In genomic region chr16:3150346-3151218, GRCh38 we compare ENCODE assay signal across 1 cellular context.
TF ChIP-seq lines count a peak whose summit lies in the region.

No MANE protein-coding gene starts in this region.

TF ChIP-seq in HEK293, 187 proteins besides CTCF, POLR2A, EP300 and RAD21 (continued from another document):
- peak; percentile 88; the same call in 1 of the 2 replicates for TF ChIP-seq ZNF391 (tag by site-specific recombination; IDR thresholded peaks at IDR 0.05; ENCODE audit: borderline replicate concordance, low read depth)
- no peak for TF ChIP-seq ZNF350 (tag by site-specific recombination; IDR thresholded peaks at IDR 0.05)
- peak; percentile 85 for TF ChIP-seq ZNF629 (tag by site-specific recombination; IDR thresholded peaks at IDR 0.05)
- TF ChIP-seq ZNF426 (tag by site-specific recombination; IDR thresholded peaks at IDR 0.05), result no peak
- TF ChIP-seq ZNF76 (tag by site-specific recombination; IDR thresholded peaks at IDR 0.05; ENCODE audit: borderline replicate concordance, low read depth), result peak; percentile 72
- no peak; the same call in 1 of the 2 replicates for TF ChIP-seq ZBTB10 (tag by site-specific recombination; IDR thresholded peaks at IDR 0.05)
- peak; percentile 79; the same call in 1 of the 2 replicates for TF ChIP-seq ZNF692 (tag by site-specific recombination; IDR thresholded peaks at IDR 0.05)
- peak; percentile 26; the same call in 1 of the 2 replicates for TF ChIP-seq KLF8 (tag by site-specific recombination; IDR thresholded peaks at IDR 0.05)
- no peak for TF ChIP-seq ZNF155 (tag by site-specific recombination; IDR thresholded peaks at IDR 0.05)
- TF ChIP-seq ZNF776 (tag by site-specific recombination; IDR thresholded peaks at IDR 0.05; ENCODE audit: borderline replicate concordance), result no peak
- TF ChIP-seq ZNF514 (tag by site-specific recombination; IDR thresholded peaks at IDR 0.05), result no peak
- TF ChIP-seq ZNF830 (tag by site-specific recombination; IDR thresholded peaks at IDR 0.05; ENCODE audit: low read depth), result no peak
- TF ChIP-seq ZNF624 (tag by site-specific recombination; IDR thresholded peaks at IDR 0.05), result no peak
- TF ChIP-seq ZNF777 (tag by site-specific recombination; IDR thresholded peaks at IDR 0.05; ENCODE audit: borderline replicate concordance), result no peak
- peak; percentile 76 for TF ChIP-seq ZNF501 (tag by site-specific recombination; IDR thresholded peaks at IDR 0.05)
- peak; percentile 17; the same call in 1 of the 2 replicates for TF ChIP-seq KLF1 (tag by site-specific recombination; IDR thresholded peaks at IDR 0.05)
- no peak for TF ChIP-seq ZNF169 (tag by site-specific recombination; IDR thresholded peaks at IDR 0.05)
- peak; percentile 89 for TF ChIP-seq ZNF600 (tag by site-specific recombination; IDR thresholded peaks at IDR 0.05)
- TF ChIP-seq ZNF571 (tag by site-specific recombination; IDR thresholded peaks at IDR 0.05), result no peak
- TF ChIP-seq ZNF354C (tag by site-specific recombination; IDR thresholded peaks at IDR 0.05; ENCODE audit: borderline replicate concordance, low read depth), result no peak
- TF ChIP-seq ZNF423 (tag by site-specific recombination; IDR thresholded peaks at IDR 0.05), result no peak
- TF ChIP-seq ZNF664 (tag by site-specific recombination; IDR thresholded peaks at IDR 0.05), result no peak
- TF ChIP-seq SP7 (tag by site-specific recombination; IDR thresholded peaks at IDR 0.05), result peak; percentile 81
- 0 out of 2 replicates have a peak, but pooled peaks have one; percentile 40 for TF ChIP-seq ZBTB7A (tag by site-specific recombination; IDR thresholded peaks at IDR 0.05; ENCODE audit: low read depth)
- peak; percentile 53; the same call in 1 of the 2 replicates for TF ChIP-seq KLF9 (tag by site-specific recombination; IDR thresholded peaks at IDR 0.05; ENCODE audit: low read depth)
- TF ChIP-seq ZNF626 (tag by site-specific recombination; IDR thresholded peaks at IDR 0.05), result no peak
- peak; percentile 75 for TF ChIP-seq ZFP37 (tag by site-specific recombination; IDR thresholded peaks at IDR 0.05)
- TF ChIP-seq ZNF621 (tag by site-specific recombination; IDR thresholded peaks at IDR 0.05), result no peak
- TF ChIP-seq ZNF223 (tag by site-specific recombination; IDR thresholded peaks at IDR 0.05), result no peak
- no peak for TF ChIP-seq ZNF585B (tag by site-specific recombination; IDR thresholded peaks at IDR 0.05)
- no peak for TF ChIP-seq ZNF747 (tag by site-specific recombination; IDR thresholded peaks at IDR 0.05)
- peak; percentile 85 for TF ChIP-seq ZNF580 (tag by site-specific recombination; IDR thresholded peaks at IDR 0.05)
- no peak for TF ChIP-seq SALL2 (tag by site-specific recombination; IDR thresholded peaks at IDR 0.05; ENCODE audit: borderline replicate concordance)
- TF ChIP-seq BCL6B (tag by site-specific recombination; IDR thresholded peaks at IDR 0.05), result no peak
- no peak for TF ChIP-seq YY2 (tag by site-specific recombination; IDR thresholded peaks at IDR 0.05)
- TF ChIP-seq INSM2 (tag by site-specific recombination; IDR thresholded peaks at IDR 0.05), result peak; percentile 24; the same call in 1 of the 2 replicates
- TF ChIP-seq SCRT1 (tag by site-specific recombination; IDR thresholded peaks at IDR 0.05; ENCODE audit: borderline replicate concordance), result peak; percentile 81
- peak; percentile 30; the same call in 1 of the 2 replicates for TF ChIP-seq BCL11B (tag by site-specific recombination; IDR thresholded peaks at IDR 0.05; ENCODE audit: low read depth)
- TF ChIP-seq ZNF146 (tag by site-specific recombination; IDR thresholded peaks at IDR 0.05), result no peak; the same call in 1 of the 2 replicates
- peak; percentile 30 for TF ChIP-seq ZBTB48 (tag by site-specific recombination; IDR thresholded peaks at IDR 0.05)
- TF ChIP-seq ZNF792 (tag by site-specific recombination; IDR thresholded peaks at IDR 0.05), result no peak
- TF ChIP-seq ZNF2 (tag by site-specific recombination; IDR thresholded peaks at IDR 0.05), result peak; percentile 40; the same call in 1 of the 2 replicates
- no peak for TF ChIP-seq ZNF266 (tag by site-specific recombination; IDR thresholded peaks at IDR 0.05; ENCODE audit: low read depth)
TF ChIP-seq in HEK293: peak in this region for 60.
